Comparison of ENCODE assay signal across 16 cellular contexts in genomic region chr3:152296990-152297389, GRCh38. TPM values are rescaled to one million over a fixed set of nuclear protein-coding genes. Genes with fewer than 3 reads are reported as not detected.
DNase-seq lines count a peak whose midpoint lies in the region; ATAC-seq, FAIRE-seq and TF ChIP-seq lines count a peak whose summit lies in the region.
"Had no signal": no experiment of that assay in that cellular context is flagged by ENCODE, and none has a peak within 500 bp of the region (broad histone marks: within the 10 kb centered on the region; RNA-seq: fewer than 3 reads in every experiment).

No MANE protein-coding gene starts in this region.

- DNase-seq in activated CD4-positive, alpha-beta T cell treated with anti-CD3 and anti-CD28 coated beads, Interleukin-2, amount 10 ng/mL, durations not matched to agents 7 days and 5 days: no peak
- DNase-seq in activated CD4-positive, alpha-beta T cell treated with anti-CD3 and anti-CD28 coated beads for 1 hour: no peak
- DNase-seq in NOMO-1 treated with dmso at 0.1 percent for 144 hours (lab: John Stamatoyannopoulos, UW; ENCODE audit: unreplicated experiment) (peak; percentile 61), astrocyte (ENCODE audit: low read depth) (peak; percentile 24), HAP-1 (ENCODE audit: low spot score in 2 of 2) (no peak)
- no peak for DNase-seq in stimulated activated effector memory CD8-positive, alpha-beta T cell treated with anti-CD3 and anti-CD28 coated beads, Interleukin-12 subunit alpha, Interleukin-12 subunit beta, amount 100 ng/mL, for 72 hours (ENCODE audit: low spot score in 2 of 2)
- DNase-seq: DMS79 treated with DMSO at 0.1 percent for 48 hours, heart right ventricle, left lung, NCI-H2171 treated with DMSO at 0.1 percent for 48 hours had no signal

- peaks cover 99% of the 10 kb centered on the region for H3K79me2 ChIP-seq in astrocyte (ENCODE audit: insufficient read depth, low read length)

- FAIRE-seq in astrocyte (lab: Jason Lieb, UNC): no peak
- FAIRE-seq: endothelial cell of umbilical vein, GM12892, urothelium cell line had no signal

- H3K36me3 ChIP-seq in astrocyte (ENCODE audit: insufficient read depth, low read length): peaks cover 10% of the 10 kb centered on the region
- no peaks in the 10 kb centered on the region for H3K36me3 ChIP-seq in HAP-1 (replicated peaks)

- no peak overlapping the region for H2AFZ ChIP-seq in astrocyte (ENCODE audit: low read depth, low read length)

- H4K20me1 ChIP-seq in astrocyte (ENCODE audit: insufficient read depth, low read length): peaks cover 61% of the 10 kb centered on the region

- H3K4me3 ChIP-seq in astrocyte (ENCODE audit: insufficient read depth, low read depth, low read length) (no peak overlapping the region), HAP-1 (no peak overlapping the region)
- H3K4me3 ChIP-seq: heart right ventricle, left lung had no signal

- H3K9me3 ChIP-seq in astrocyte (ENCODE audit: insufficient read depth, low read depth, low read length): no peaks in the 10 kb centered on the region
- H3K9me3 ChIP-seq in HAP-1: no peaks in the 10 kb centered on the region
- H3K9me3 ChIP-seq: heart right ventricle, left lung had no signal

- no peak for ATAC-seq in stimulated activated effector memory CD8-positive, alpha-beta T cell treated with anti-CD3 and anti-CD28 coated beads, Interleukin-12 subunit alpha, Interleukin-12 subunit beta, amount 100 ng/mL, for 72 hours
- ATAC-seq in HG03460 (IDR thresholded peaks at IDR 0.05; ENCODE audit: unreplicated experiment) (no peak), HG03521 (IDR thresholded peaks at IDR 0.05; ENCODE audit: unreplicated experiment) (no peak)
- ATAC-seq: heart right ventricle, left lung, Panc1 had no signal

- H3K9me3 Mint-ChIP-seq in activated CD4-positive, alpha-beta T cell treated with anti-CD3 and anti-CD28 coated beads, Interleukin-2, amount 10 ng/mL, durations not matched to agents 7 days and 5 days: no peaks in the 10 kb centered on the region
- no peaks in the 10 kb centered on the region for H3K9me3 Mint-ChIP-seq in astrocyte (ENCODE audit: unreplicated experiment)
- H3K9me3 Mint-ChIP-seq in stimulated activated effector memory CD8-positive, alpha-beta T cell treated with anti-CD3 and anti-CD28 coated beads, Interleukin-12 subunit alpha, Interleukin-12 subunit beta, amount 100 ng/mL, for 72 hours: no peaks in the 10 kb centered on the region

- no peak overlapping the region for H3K4me2 ChIP-seq in astrocyte (ENCODE audit: low read length)

- in situ Hi-C loops in HAP-1 (cut with MboI; ENCODE audit: low sequenced_read_pairs): no loop called here

- H3K4me1 ChIP-seq in astrocyte (ENCODE audit: insufficient read depth, low read length) (peaks cover 24% of the 10 kb centered on the region), HAP-1 (peaks cover 18% of the 10 kb centered on the region)

- no peak overlapping the region for H3K27ac Mint-ChIP-seq in activated CD4-positive, alpha-beta T cell treated with anti-CD3 and anti-CD28 coated beads, Interleukin-2, amount 10 ng/mL, durations not matched to agents 7 days and 5 days
- peak overlapping the region; percentile 44 for H3K27ac Mint-ChIP-seq in astrocyte (ENCODE audit: unreplicated experiment)
- H3K27ac Mint-ChIP-seq in stimulated activated effector memory CD8-positive, alpha-beta T cell treated with anti-CD3 and anti-CD28 coated beads, Interleukin-12 subunit alpha, Interleukin-12 subunit beta, amount 100 ng/mL, for 72 hours: peak overlapping the region; percentile 8

- H3K27me3 ChIP-seq in astrocyte (ENCODE audit: insufficient read depth, low read length): no peaks in the 10 kb centered on the region
- no peaks in the 10 kb centered on the region for H3K27me3 ChIP-seq in HAP-1 (ENCODE audit: low read depth)
- H3K27me3 ChIP-seq: heart right ventricle, left lung had no signal

- peak overlapping the region; percentile 15 for H3K4me3 Mint-ChIP-seq in activated CD4-positive, alpha-beta T cell treated with anti-CD3 and anti-CD28 coated beads, Interleukin-2, amount 10 ng/mL, durations not matched to agents 7 days and 5 days
- no peak overlapping the region for H3K4me3 Mint-ChIP-seq in astrocyte (ENCODE audit: unreplicated experiment)
- peak overlapping the region; percentile 31 for H3K4me3 Mint-ChIP-seq in stimulated activated effector memory CD8-positive, alpha-beta T cell treated with anti-CD3 and anti-CD28 coated beads, Interleukin-12 subunit alpha, Interleukin-12 subunit beta, amount 100 ng/mL, for 72 hours

- H3K9ac ChIP-seq in astrocyte (ENCODE audit: low read length): no peak overlapping the region

- POLR2A ChIA-PET in activated CD4-positive, alpha-beta T cell treated with anti-CD3 and anti-CD28 coated beads, Interleukin-2, amount 10 ng/mL, durations not matched to agents 7 days and 5 days (lab: Charles Lee): no interaction called here

- CTCF ChIA-PET in activated CD4-positive, alpha-beta T cell treated with anti-CD3 and anti-CD28 coated beads, Interleukin-2, amount 10 ng/mL, durations not matched to agents 7 days and 5 days (lab: Charles Lee): interaction anchor here (1.0 to 1.2 kb wide), 2 partner anchors 9 to 19 kb away, joined by 3 read pairs; no protein-coding TSS in a partner anchor

- H3K27ac ChIP-seq in astrocyte (ENCODE audit: low read depth, low read length): no peak overlapping the region

- no peak for TF ChIP-seq CTCF in astrocyte (IDR thresholded peaks at IDR 0.05; ENCODE audit: insufficient read depth, low read depth, low read length)

- H3K36me3 Mint-ChIP-seq in activated CD4-positive, alpha-beta T cell treated with anti-CD3 and anti-CD28 coated beads, Interleukin-2, amount 10 ng/mL, durations not matched to agents 7 days and 5 days (ENCODE audit: low read depth): peaks cover 58% of the 10 kb centered on the region
- H3K36me3 Mint-ChIP-seq in astrocyte (ENCODE audit: low read depth, unreplicated experiment): peaks cover 7% of the 10 kb centered on the region
- H3K36me3 Mint-ChIP-seq in stimulated activated effector memory CD8-positive, alpha-beta T cell treated with anti-CD3 and anti-CD28 coated beads, Interleukin-12 subunit alpha, Interleukin-12 subunit beta, amount 100 ng/mL, for 72 hours: peaks cover 73% of the 10 kb centered on the region

- H3K4me1 Mint-ChIP-seq in activated CD4-positive, alpha-beta T cell treated with anti-CD3 and anti-CD28 coated beads, Interleukin-2, amount 10 ng/mL, durations not matched to agents 7 days and 5 days: peaks cover 73% of the 10 kb centered on the region
- H3K4me1 Mint-ChIP-seq in astrocyte (ENCODE audit: low read depth, unreplicated experiment): peaks cover 37% of the 10 kb centered on the region
- H3K4me1 Mint-ChIP-seq in stimulated activated effector memory CD8-positive, alpha-beta T cell treated with anti-CD3 and anti-CD28 coated beads, Interleukin-12 subunit alpha, Interleukin-12 subunit beta, amount 100 ng/mL, for 72 hours: peaks cover 56% of the 10 kb centered on the region

- no peaks in the 10 kb centered on the region for H3K27me3 Mint-ChIP-seq in activated CD4-positive, alpha-beta T cell treated with anti-CD3 and anti-CD28 coated beads, Interleukin-2, amount 10 ng/mL, durations not matched to agents 7 days and 5 days
- H3K27me3 Mint-ChIP-seq in astrocyte (ENCODE audit: low read depth, unreplicated experiment): no peaks in the 10 kb centered on the region

RNA-seq across cellular contexts. Expression of gene MBNL1, which starts 28.3 kb away (rescaled TPM):
- total RNA-seq in activated CD4-positive, alpha-beta T cell treated with anti-CD3 and anti-CD28 coated beads, Interleukin-2, amount 10 ng/mL, durations not matched to agents 7 days and 5 days: 100 to 1,000 TPM; 437 to 559 TPM
- 89.1 and 93.1 TPM in 2 replicates for total RNA-seq in astrocyte

Comparison
In these comparisons a context has a peak if more than half of its experiments do, and no peak if none do; other contexts are left out.
1. DNase-seq: peak in NOMO-1 treated with dmso at 0.1 percent for 144 hours (single experiment) and astrocyte (single experiment); none in activated CD4-positive, alpha-beta T cell treated with anti-CD3 and anti-CD28 coated beads, Interleukin-2, amount 10 ng/mL, durations not matched to agents 7 days and 5 days (single experiment), activated CD4-positive, alpha-beta T cell treated with anti-CD3 and anti-CD28 coated beads for 1 hour (single experiment), stimulated activated effector memory CD8-positive, alpha-beta T cell treated with anti-CD3 and anti-CD28 coated beads, Interleukin-12 subunit alpha, Interleukin-12 subunit beta, amount 100 ng/mL, for 72 hours (0 of 2) and HAP-1 (0 of 2).